ENCODE assay signal across 11 cellular contexts in genomic region chr15:50860824-50861223, GRCh38.
"Had no signal": no experiment of that assay in that cellular context is flagged by ENCODE, and none has a peak within 500 bp of the region (broad histone marks: within the 10 kb centered on the region; RNA-seq: fewer than 3 reads in every experiment).

No MANE protein-coding gene starts in this region.

- H3K36me3 ChIP-seq: HAP-1 had no signal

- H3K4me2 ChIP-seq: GM23338 had no signal

- H2AFZ ChIP-seq: GM23248, GM23338 had no signal

- ATAC-seq: GM23338, HCT116 had no signal

- H3K9me3 ChIP-seq: HAP-1 had no signal

- H3K27ac ChIP-seq: GM23248 had no signal

- DNase-seq: GM23248, GOT3, H7, H9, HCEC 1CT, HFFc6 had no signal

- H3K4me3 ChIP-seq: GM23248, GM23338, HAP-1 had no signal

- FAIRE-seq: H1, H54 had no signal

- H3K9ac ChIP-seq: GM23248 had no signal
